19 cellular contexts compared by ENCODE assay signal in genomic region chr7:45589915-45590678, GRCh38. TPM values are rescaled to one million over a fixed set of nuclear protein-coding genes. Genes with fewer than 3 reads are reported as not detected.
"Had no signal": no experiment of that assay in that cellular context is flagged by ENCODE, and none has a peak within 500 bp of the region (broad histone marks: within the 10 kb centered on the region; RNA-seq: fewer than 3 reads in every experiment).

No MANE protein-coding gene starts in this region.

- H3K27ac ChIP-seq: cardiac muscle cell, skin epidermis, upper lobe of right lung, VCaP had no signal

- H3K36me3 ChIP-seq: cardiac muscle cell, upper lobe of right lung had no signal

- H3K4me1 ChIP-seq: upper lobe of right lung had no signal

- DNase-seq: activated CD4-positive, alpha-beta T cell treated with anti-CD3 and anti-CD28 coated beads, Interleukin-2, amount 50 U/mL, for 1 hour; activated CD4-positive, CD25-positive, alpha-beta regulatory T cell treated with anti-CD3 and anti-CD28 coated beads, Interleukin-2, amount 50 U/mL, for 72 hours; activated naive CD4-positive, alpha-beta T cell; activated naive CD8-positive, alpha-beta T cell treated with anti-CD3 and anti-CD28 coated beads for 36 hours; amniotic stem cell; erythroblast; foreskin melanocyte; kidney glomerular epithelial cell; mesendoderm; naive thymus-derived CD8-positive, alpha-beta T cell; nucleus accumbens; stimulated activated CD4-positive, alpha-beta T cell treated with anti-CD3 and anti-CD28 coated beads, Interleukin-15, amount 100 ng/mL, for 24 hours; stimulated activated CD4-positive, alpha-beta T cell treated with anti-CD3 and anti-CD28 coated beads, Interleukin-2, amount 100 ng/mL, for 48 hours; stimulated activated naive CD8-positive, alpha-beta T cell treated with anti-CD3 and anti-CD28 coated beads, Interleukin-15, amount 100 ng/mL, for 72 hours; upper lobe of right lung had no signal

- H3K9me3 ChIP-seq: upper lobe of right lung had no signal

- H3K27me3 ChIP-seq: cardiac muscle cell, upper lobe of right lung had no signal

- H3K4me3 ChIP-seq: cardiac muscle cell, dorsolateral prefrontal cortex, skin epidermis, upper lobe of right lung had no signal

- ATAC-seq: naive thymus-derived CD8-positive, alpha-beta T cell; upper lobe of right lung had no signal

RNA-seq across cellular contexts. Expression of gene ADCY1, which starts 15.9 kb away (rescaled TPM):
- total RNA-seq: naive thymus-derived CD8-positive, alpha-beta T cell had no signal
